In the genomic region with DNA sequence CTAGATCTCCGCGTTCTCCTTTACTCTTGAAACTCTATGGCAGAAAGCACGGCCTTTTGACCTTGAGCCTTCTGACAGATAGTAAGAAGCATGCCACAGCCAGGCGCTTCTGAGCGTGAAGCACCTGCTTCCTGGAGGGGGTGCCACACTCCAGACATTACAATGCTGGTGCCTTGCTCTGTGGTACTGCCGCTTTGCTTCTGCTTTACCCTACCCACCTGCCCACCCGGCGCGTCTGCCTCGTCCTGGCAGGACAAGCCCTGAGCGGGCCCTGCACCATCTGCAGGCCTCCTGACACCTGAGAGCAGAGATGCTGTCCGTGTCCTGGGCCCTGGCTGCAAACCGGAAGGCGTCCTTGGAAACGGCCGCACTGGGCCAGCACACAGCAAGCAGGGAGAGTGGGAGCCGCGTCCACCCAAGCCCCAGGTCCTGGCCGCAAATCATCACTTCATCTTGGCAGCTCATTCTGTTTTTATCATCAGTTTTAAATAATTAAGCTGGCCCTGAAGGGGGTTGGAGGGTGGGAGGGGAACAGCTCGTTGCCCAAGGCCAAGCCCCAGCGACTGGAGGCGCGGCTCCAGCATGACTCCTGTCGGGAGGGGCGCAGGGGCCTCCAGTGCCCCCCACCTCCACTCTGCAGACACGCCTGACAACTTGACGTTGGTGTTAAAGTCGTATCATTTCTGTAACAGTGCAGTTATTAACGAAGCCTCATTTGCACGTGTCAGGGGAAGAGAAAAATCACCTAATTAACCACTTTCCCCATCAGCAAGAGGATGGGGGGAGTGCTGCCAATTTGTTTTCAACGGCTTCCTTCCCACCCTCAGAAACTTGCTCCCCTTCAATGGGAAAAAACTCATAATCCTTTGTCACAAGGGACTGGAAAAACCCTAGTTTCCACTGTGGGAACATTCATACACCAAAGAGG, we compare ENCODE assay signal across 9 cellular contexts.
DNase-seq lines count a peak whose midpoint lies in the region; ATAC-seq and TF ChIP-seq lines count a peak whose summit lies in the region.
"Had no signal": no experiment of that assay in that cellular context is flagged by ENCODE, and none has a peak within 500 bp of the region (broad histone marks: within the 10 kb centered on the region; RNA-seq: fewer than 3 reads in every experiment).

No MANE protein-coding gene starts in this region.

- H3K9me3 ChIP-seq in BLaER1 treated with 17β-estradiol and CSF1 and Interleukin-3, amounts not matched to agents 10 nM and 100 nM (replicated peaks in 1 of 11) = no peaks in the 10 kb centered on the region
- H3K9me3 ChIP-seq in stomach = no peaks in the 10 kb centered on the region
- H3K9me3 ChIP-seq: ovary had no signal

- peak overlapping the region in 6 of 11 experiments; percentile 19 to 72 (median 52); a peak in 12 of 22 replicates for H3K27ac ChIP-seq in BLaER1 treated with 17β-estradiol and CSF1 and Interleukin-3, amounts not matched to agents 10 nM and 100 nM
- no peak overlapping the region for H3K27ac ChIP-seq in stomach
- H3K27ac ChIP-seq: ovary had no signal

- TF ChIP-seq CTCF in stomach (IDR thresholded peaks at IDR 0.05) = no peak

- H3K4me1 ChIP-seq in BLaER1 treated with 17β-estradiol and CSF1 and Interleukin-3, amounts not matched to agents 10 nM and 100 nM = peaks cover 67 to 100% (median 99%) of the 10 kb centered on the region in 10 experiments
- peaks cover 13 to 26% (median 19%) of the 10 kb centered on the region in 4 donors for H3K4me1 ChIP-seq in stomach

- DNase-seq in cerebellar cortex (ENCODE audit: low spot score) (peak; percentile 32), stomach (no peak), DMS153 (lab: John Stamatoyannopoulos, UW) (no peak), cortex of kidney (lab: John Stamatoyannopoulos, UW) (no peak), NCI-H524 treated with DMSO at 0.1 percent for 48 hours (lab: John Stamatoyannopoulos, UW) (no peak)

- TF ChIP-seq POLR2A in stomach (IDR thresholded peaks at IDR 0.05) = no peak

- no peak overlapping the region for H3K4me3 ChIP-seq in BLaER1 treated with 17β-estradiol and CSF1 and Interleukin-3, amounts not matched to agents 10 nM and 100 nM
- H3K4me3 ChIP-seq in stomach = no peak overlapping the region
- H3K4me3 ChIP-seq: ovary had no signal

- ATAC-seq in GM18858 (IDR thresholded peaks at IDR 0.05; ENCODE audit: unreplicated experiment) (peak; percentile 59), HG03520 (IDR thresholded peaks at IDR 0.05; ENCODE audit: unreplicated experiment) (peak; percentile 47)

- WGBS in stomach, 5 donors = 82 to 92% (median 87%) methylated on average over 30 to 31 of the region's 31 CpGs

- peaks cover 0 to 34% (median 0%) of the 10 kb centered on the region in 11 experiments; a peak in 8 of 22 replicates for H3K27me3 ChIP-seq in BLaER1 treated with 17β-estradiol and CSF1 and Interleukin-3, amounts not matched to agents 10 nM and 100 nM
- H3K27me3 ChIP-seq in stomach = no peaks in the 10 kb centered on the region
- H3K27me3 ChIP-seq: ovary had no signal

- peak overlapping the region in 4 of 11 experiments; percentile 49 to 63 (median 58); a peak in 7 of 22 replicates for H3K9ac ChIP-seq in BLaER1 treated with 17β-estradiol and CSF1 and Interleukin-3, amounts not matched to agents 10 nM and 100 nM

- intact Hi-C loops in stomach (cut with DNase I; ENCODE audit: low total_unique reads) = loop anchor here (10.0 kb wide), 1 partner anchor 124 kb away; no protein-coding TSS in a partner anchor

- peaks cover 0 to 13% (median 0%) of the 10 kb centered on the region in 11 experiments; a peak in 5 of 22 replicates for H3K36me3 ChIP-seq in BLaER1 treated with 17β-estradiol and CSF1 and Interleukin-3, amounts not matched to agents 10 nM and 100 nM
- no peaks in the 10 kb centered on the region for H3K36me3 ChIP-seq in stomach
- H3K36me3 ChIP-seq: ovary had no signal

- H4K20me1 ChIP-seq in BLaER1 treated with 17β-estradiol and CSF1 and Interleukin-3, amounts not matched to agents 10 nM and 100 nM = peaks cover 50 to 97% (median 89%) of the 10 kb centered on the region in 11 experiments

- no peak for TF ChIP-seq EP300 in stomach (IDR thresholded peaks at IDR 0.05)

- peak overlapping the region; percentile 79 to 96 (median 88) for H3K4me2 ChIP-seq in BLaER1 treated with 17β-estradiol and CSF1 and Interleukin-3, amounts not matched to agents 10 nM and 100 nM

Comparison
In these comparisons a context has a peak if more than half of its experiments do, and no peak if none do; other contexts are left out.
1. H3K27ac ChIP-seq: peak in BLaER1 treated with 17β-estradiol and CSF1 and Interleukin-3, amounts not matched to agents 10 nM and 100 nM (6 of 11); none in stomach (0 of 5).